8 cellular contexts compared by ENCODE assay signal in genomic region chr4:155667538-155668511, GRCh38. TPM values are rescaled to one million over a fixed set of nuclear protein-coding genes. Genes with fewer than 3 reads are reported as not detected.
DNase-seq lines count a peak whose midpoint lies in the region; ATAC-seq, FAIRE-seq and TF ChIP-seq lines count a peak whose summit lies in the region.

No MANE protein-coding gene starts in this region.

- TF ChIP-seq CTCF in AG04450 (IDR thresholded peaks at IDR 0.05; ENCODE audit: low read depth, low read length) (no peak), bronchial epithelial cell (IDR thresholded peaks at IDR 0.05; ENCODE audit: insufficient read depth, low read length, severe bottlenecking) (no peak)

- no peaks in the 10 kb centered on the region; the same call in 1 of the 2 replicates for H3K9me3 ChIP-seq in AG04450 (ENCODE audit: control insufficient read depth, insufficient read depth, low read length)

- H3K27me3 ChIP-seq in AG04450 (ENCODE audit: control insufficient read depth, insufficient read depth, low read length), result peaks cover 11% of the 10 kb centered on the region
- peaks cover 2% of the 10 kb centered on the region for H3K27me3 ChIP-seq in bronchial epithelial cell (ENCODE audit: control insufficient read depth, insufficient read depth, low read length)

- no peak for FAIRE-seq in bronchial epithelial cell (lab: Jason Lieb, UNC)

- no peaks in the 10 kb centered on the region for H3K36me3 ChIP-seq in bronchial epithelial cell (ENCODE audit: control insufficient read depth, insufficient read depth, low read length)

- H3K4me3 ChIP-seq in AG04450 (ENCODE audit: low read depth, low read length) (peak overlapping the region; percentile 69), bronchial epithelial cell (ENCODE audit: low read depth, low read length) (peak overlapping the region; percentile 47), skin epidermis (peak overlapping the region; percentile 42 to 58 (median 43))

- no peak for DNase-seq in AG04450 (ENCODE audit: low read depth, low spot score)
- peak; percentile 77 for DNase-seq in NCI-H82 (lab: John Stamatoyannopoulos, UW)
- no peak for DNase-seq in bronchial epithelial cell (ENCODE audit: low read depth)
- DNase-seq in inferior parietal cortex (ENCODE audit: extremely low spot score), result peak; percentile 50
- DNase-seq in NCI-H226, result no peak

- CTCF ChIA-PET in AG04450 (lab: Charles Lee), result no interaction called here

- no peak overlapping the region for H3K27ac ChIP-seq in AG04450 (ENCODE audit: low read depth, low read length)
- H3K27ac ChIP-seq in skin epidermis, result peak overlapping the region in 20 of 21 experiments; percentile 53 to 93 (median 79)

- ATAC-seq in GM18517 (IDR thresholded peaks at IDR 0.05; ENCODE audit: unreplicated experiment), result peak; percentile 49
- peak; percentile 47 for ATAC-seq in HG02938 (IDR thresholded peaks at IDR 0.05; ENCODE audit: unreplicated experiment)

- POLR2A ChIA-PET in AG04450 (lab: Yijun Ruan, JAX), result no interaction called here

RNA-seq across cellular contexts. Expression of gene GUCY1A1, which starts 1.2 kb away (rescaled TPM):
- 1.5 and 1.9 TPM in 2 replicates for polyA plus RNA-seq in AG04450 (2011; rRNA removed)
- polyA minus RNA-seq in AG04450 (2011; rRNA and poly(A)+ RNA removed), result 2.0 and 2.4 TPM in 2 replicates
- total RNA-seq in bronchial epithelial cell, result 0.79 and 1.2 TPM in 2 replicates

Comparison
In these comparisons a context has a peak if more than half of its experiments do, and no peak if none do; other contexts are left out.
1. DNase-seq: peak in NCI-H82 (single experiment) and inferior parietal cortex (single experiment); none in AG04450 (single experiment), bronchial epithelial cell (single experiment) and NCI-H226 (single experiment).
2. Peak in every context shown above with its lines, with median percentiles within 50 percentile points of each other: H3K4me3 ChIP-seq.